Comparison of ENCODE assay signal across 8 cellular contexts in genomic region chr7:156949541-156950380, GRCh38.
DNase-seq lines count a peak whose midpoint lies in the region; ATAC-seq and TF ChIP-seq lines count a peak whose summit lies in the region.

NOM1 (plus strand) TSS chr7:156949712; CDS start chr7:156949738, 26 bp downstream.

- no CpG with 5 or more reads among the region's 115 CpGs for WGBS in iPS DF 6.9 (ENCODE audit: insufficient coverage, insufficient read length)

- H3K27me3 ChIP-seq in iPS DF 6.9 (ENCODE audit: control insufficient read depth, insufficient read depth, low read length), result no peaks in the 10 kb centered on the region

- TF ChIP-seq CTCF in astrocyte of the spinal cord (IDR thresholded peaks at IDR 0.05; ENCODE audit: low read depth, low read length), result peak; percentile 61

- H3K4me3 ChIP-seq in astrocyte of the spinal cord (ENCODE audit: low read depth, low read length), result peak within 1 kb of the TSS; percentile 90
- H3K4me3 ChIP-seq in iPS DF 6.9 (ENCODE audit: low read length), result peak within 1 kb of the TSS; percentile 98
- peak within 1 kb of the TSS; percentile 89 for H3K4me3 ChIP-seq in skeletal muscle cell (ENCODE audit: low read depth, low read length)

- peaks cover 2% of the 10 kb centered on the region for H3K4me1 ChIP-seq in iPS DF 6.9 (ENCODE audit: control insufficient read depth, insufficient read depth, low read length)

- no peak within 1 kb of the TSS for H3K27ac ChIP-seq in iPS DF 6.9 (ENCODE audit: low read length)

- ATAC-seq in HG02885 (IDR thresholded peaks at IDR 0.05; ENCODE audit: poor library complexity, unreplicated experiment), result peak; percentile 95

- no peaks in the 10 kb centered on the region for H3K9me3 ChIP-seq in iPS DF 6.9 (ENCODE audit: control insufficient read depth, insufficient read depth, low read length)

- in situ Hi-C loops in astrocyte of the spinal cord (cut with HindIII; ENCODE audit: low sequenced_read_pairs), result no loop called here

- DNase-seq in SHP77 (lab: John Stamatoyannopoulos, UW) (peak; percentile 70 to 80), SHP77 treated with DMSO at 0.1 percent for 48 hours (lab: John Stamatoyannopoulos, UW) (no peak), NCI-H187 treated with DMSO at 0.1 percent for 48 hours (lab: John Stamatoyannopoulos, UW) (peak; percentile 6), T1000 (lab: John Stamatoyannopoulos, UW) (peak; percentile 80), astrocyte of the spinal cord (ENCODE audit: low read depth, low spot score) (peak; percentile 76), iPS DF 6.9 (ENCODE audit: low read depth, low spot score) (peak; percentile 47), skeletal muscle cell (ENCODE audit: low read depth) (peak; percentile 35)

- peaks cover 10% of the 10 kb centered on the region; the same call in 1 of the 2 replicates for H3K36me3 ChIP-seq in iPS DF 6.9 (ENCODE audit: control insufficient read depth, insufficient read depth, low read length)
